Comparison of ENCODE assay signal across 8 cellular contexts in genomic region chr3:99753268-99753975, GRCh38.
DNase-seq lines count a peak whose midpoint lies in the region; ATAC-seq and TF ChIP-seq lines count a peak whose summit lies in the region.

No MANE protein-coding gene starts in this region.

- ATAC-seq in GM18858 (IDR thresholded peaks at IDR 0.05; ENCODE audit: unreplicated experiment) (peak; percentile 89), HG03045 (IDR thresholded peaks at IDR 0.05; ENCODE audit: unreplicated experiment) (peak; percentile 79)

- WGBS in prostate gland: 4% methylated on average over 3 of the region's 3 CpGs

- DNase-seq in D341Med (ENCODE audit: low spot score): peak; percentile 74
- peak; percentile 52 for DNase-seq in NCI-H2196 (lab: John Stamatoyannopoulos, UW; ENCODE audit: unreplicated experiment)
- peak; percentile 17 for DNase-seq in activated CD4-positive, alpha-beta memory T cell treated with anti-CD3 and anti-CD28 coated beads, Interleukin-2, amount 10 ng/mL, durations not matched to agents 7 days and 5 days
- peak; percentile 76 for DNase-seq in glomerular visceral epithelial cell (ENCODE audit: extremely low spot score)
- DNase-seq in prostate gland (ENCODE audit: low spot score): no peak
- DNase-seq in GM19238 (ENCODE audit: insufficient read length, low spot score): no peak

- no peaks in the 10 kb centered on the region for H3K4me1 Mint-ChIP-seq in activated CD4-positive, alpha-beta memory T cell treated with anti-CD3 and anti-CD28 coated beads, Interleukin-2, amount 10 ng/mL, durations not matched to agents 7 days and 5 days

- H3K9me3 Mint-ChIP-seq in activated CD4-positive, alpha-beta memory T cell treated with anti-CD3 and anti-CD28 coated beads, Interleukin-2, amount 10 ng/mL, durations not matched to agents 7 days and 5 days: no peaks in the 10 kb centered on the region

- peaks cover 28% of the 10 kb centered on the region for H3K27me3 Mint-ChIP-seq in activated CD4-positive, alpha-beta memory T cell treated with anti-CD3 and anti-CD28 coated beads, Interleukin-2, amount 10 ng/mL, durations not matched to agents 7 days and 5 days

- no peaks in the 10 kb centered on the region for H3K27me3 ChIP-seq in prostate gland (replicated peaks; ENCODE audit: insufficient read depth)

- H3K4me3 Mint-ChIP-seq in activated CD4-positive, alpha-beta memory T cell treated with anti-CD3 and anti-CD28 coated beads, Interleukin-2, amount 10 ng/mL, durations not matched to agents 7 days and 5 days: no peak overlapping the region

- no peaks in the 10 kb centered on the region for H3K4me1 ChIP-seq in prostate gland (replicated peaks)

- no peaks in the 10 kb centered on the region for H3K9me3 ChIP-seq in prostate gland

- TF ChIP-seq CTCF in prostate gland (IDR thresholded peaks at IDR 0.05): peak; percentile 21 to 63 (median 48)

- H3K4me3 ChIP-seq in prostate gland: no peak overlapping the region

- H3K27ac ChIP-seq in prostate gland: no peak overlapping the region

- intact Hi-C loops in prostate gland (cut with DNase I): loop anchor here (5.0 kb wide), 2 partner anchors 106 to 936 kb away; no protein-coding TSS in a partner anchor

- H3K36me3 ChIP-seq in prostate gland: no peaks in the 10 kb centered on the region

- H3K36me3 Mint-ChIP-seq in activated CD4-positive, alpha-beta memory T cell treated with anti-CD3 and anti-CD28 coated beads, Interleukin-2, amount 10 ng/mL, durations not matched to agents 7 days and 5 days (ENCODE audit: low read depth): no peaks in the 10 kb centered on the region

- TF ChIP-seq POLR2A in prostate gland (IDR thresholded peaks at IDR 0.05): no peak

- no peak overlapping the region for H3K27ac Mint-ChIP-seq in activated CD4-positive, alpha-beta memory T cell treated with anti-CD3 and anti-CD28 coated beads, Interleukin-2, amount 10 ng/mL, durations not matched to agents 7 days and 5 days

- POLR2A ChIA-PET in activated CD4-positive, alpha-beta memory T cell treated with anti-CD3 and anti-CD28 coated beads, Interleukin-2, amount 10 ng/mL, durations not matched to agents 7 days and 5 days (lab: Charles Lee): no interaction called here

- CTCF ChIA-PET in activated CD4-positive, alpha-beta memory T cell treated with anti-CD3 and anti-CD28 coated beads, Interleukin-2, amount 10 ng/mL, durations not matched to agents 7 days and 5 days (lab: Charles Lee): interaction anchor here (0.7 to 2.0 kb wide), 4 partner anchors 11 to 940 kb away, joined by 3 to 7 read pairs (median 5); no protein-coding TSS in a partner anchor

Comparison
In these comparisons a context has a peak if more than half of its experiments do, and no peak if none do; other contexts are left out.
1. DNase-seq: peak in D341Med (single experiment), NCI-H2196 (single experiment), activated CD4-positive, alpha-beta memory T cell treated with anti-CD3 and anti-CD28 coated beads, Interleukin-2, amount 10 ng/mL, durations not matched to agents 7 days and 5 days (single experiment) and glomerular visceral epithelial cell (single experiment); none in prostate gland (single experiment) and GM19238 (single experiment).